22 cellular contexts compared by ENCODE assay signal in the genomic region with DNA sequence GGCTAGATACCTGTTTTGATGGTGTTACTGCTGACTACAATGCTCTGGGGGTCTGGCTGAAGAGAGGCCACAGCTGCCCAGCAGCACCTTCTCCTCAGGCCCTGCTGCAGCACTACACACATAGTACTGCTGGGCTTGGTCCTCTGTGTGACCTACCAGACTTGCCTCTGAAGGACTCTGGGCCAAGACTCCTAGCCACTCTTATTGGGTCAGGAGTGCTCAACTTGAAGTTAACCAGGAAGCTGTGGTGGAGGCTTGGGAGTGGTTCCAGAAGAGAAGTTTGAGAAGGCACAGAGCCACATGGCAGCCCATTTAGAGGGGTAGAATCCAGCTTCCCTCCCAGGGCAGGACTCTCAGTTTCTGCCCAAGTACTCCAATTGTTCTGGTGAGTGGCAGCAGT. TPM values are rescaled to one million over a fixed set of nuclear protein-coding genes. Genes with fewer than 3 reads are reported as not detected.
A peak's percentile ranks its signal among the peaks of the same experiment; 100 is the strongest.
DNase-seq lines count a peak whose midpoint lies in the region; ATAC-seq and TF ChIP-seq lines count a peak whose summit lies in the region.
"Had no signal": no experiment of that assay in that cellular context is flagged by ENCODE, and none has a peak within 500 bp of the region (broad histone marks: within the 10 kb centered on the region; RNA-seq: fewer than 3 reads in every experiment).

No MANE protein-coding gene starts in this region.

- intact Hi-C loops in left lung (cut with DNase I) = no loop called here
- intact Hi-C loops in posterior vena cava (cut with DNase I) = no loop called here

- no peaks in the 10 kb centered on the region for H3K4me1 Mint-ChIP-seq in chondrocyte (ENCODE audit: low read depth)
- H3K4me1 Mint-ChIP-seq: CD14-positive monocyte had no signal

- no peak overlapping the region for H3K4me3 ChIP-seq in left lung
- H3K4me3 ChIP-seq: PC-9, SK-N-MC had no signal

- H3K27me3 Mint-ChIP-seq in chondrocyte (ENCODE audit: low read depth) = no peaks in the 10 kb centered on the region

- peak; percentile 15 for DNase-seq in chondrocyte (ENCODE audit: low spot score)
- peak in 1 of 2 donors; percentile 58 for DNase-seq in left lung
- DNase-seq in posterior vena cava (ENCODE audit: low spot score) = peak; percentile 30
- DNase-seq in NCI-H2196 (lab: John Stamatoyannopoulos, UW; ENCODE audit: unreplicated experiment) = no peak
- no peak for DNase-seq in COLO829 (ENCODE audit: low spot score)
- DNase-seq: 8988T, EL, GF-D8, NCI-H1105 treated with DMSO at 0.1 percent for 48 hours, NCI-H1694 treated with DMSO at 0.1 percent for 48 hours, NCI-H2081 treated with DMSO at 0.1 percent for 48 hours, NCI-H2171 treated with DMSO at 0.1 percent for 48 hours, NCI-H446, NCI-H526, PC-9, RPMI8226, SHP77 treated with DMSO at 0.1 percent for 48 hours had no signal

- H3K36me3 ChIP-seq in left lung = peaks cover 0 to 82% of the 10 kb centered on the region in 2 donors

- no peaks in the 10 kb centered on the region for H3K9me3 ChIP-seq in left lung

- peaks cover 35% of the 10 kb centered on the region for H3K36me3 Mint-ChIP-seq in chondrocyte (ENCODE audit: low read depth)

- ATAC-seq in left lung (peak; percentile 99), GM18517 (IDR thresholded peaks at IDR 0.05; ENCODE audit: unreplicated experiment) (no peak)

- TF ChIP-seq CTCF in C4-2B (conservative IDR thresholded peaks at IDR 0.05) (no peak), chondrocyte (IDR thresholded peaks at IDR 0.05) (no peak), left lung (IDR thresholded peaks at IDR 0.05) (no peak)

- no peaks in the 10 kb centered on the region for H3K27me3 ChIP-seq in left lung

- no peaks in the 10 kb centered on the region for H3K9me3 Mint-ChIP-seq in chondrocyte (ENCODE audit: low read depth)
- H3K9me3 Mint-ChIP-seq: CD14-positive monocyte had no signal

- H3K27ac ChIP-seq in C4-2B = peak overlapping the region; percentile 23; the same call in 1 of the 2 replicates
- H3K27ac ChIP-seq in left lung = no peak overlapping the region
- H3K27ac ChIP-seq: KMS-11, PC-9, SK-N-MC had no signal

- no peak overlapping the region for H3K4me3 Mint-ChIP-seq in chondrocyte (ENCODE audit: unreplicated experiment)
- H3K4me3 Mint-ChIP-seq: CD14-positive monocyte had no signal

- no peaks in the 10 kb centered on the region for H3K4me1 ChIP-seq in left lung

- no peak overlapping the region for H3K27ac Mint-ChIP-seq in chondrocyte (ENCODE audit: unreplicated experiment)

RNA-seq across cellular contexts. Expression of a gene that starts 16.6 kb away (rescaled TPM):
- total RNA-seq in chondrocyte = 28.8 to 42.9 TPM (median 30.2 TPM) in 3 replicates
- 10 to 100 TPM; 25.7 to 26.8 TPM for total RNA-seq in left lung
- 10 to 100 TPM; 15.1 to 20.5 TPM for total RNA-seq in posterior vena cava

RNA-seq across cellular contexts. Expression of a gene that starts 21.2 kb away (rescaled TPM):
- 47.3 to 79.8 TPM (median 49.7 TPM) in 3 replicates for total RNA-seq in chondrocyte
- total RNA-seq in left lung = 10 to 100 TPM; 68.6 to 84.3 TPM
- 10 to 100 TPM; 49.8 to 50.8 TPM for total RNA-seq in posterior vena cava

Comparison
In these comparisons a context has a peak if more than half of its experiments do, and no peak if none do; other contexts are left out.
1. DNase-seq: peak in chondrocyte (single experiment) and posterior vena cava (single experiment); none in NCI-H2196 (single experiment) and COLO829 (single experiment).